Comparison of ENCODE assay signal across 1 cellular context in genomic region chr19:15467734-15468214, GRCh38.
A peak's percentile ranks its signal among the peaks of the same experiment; 100 is the strongest.
TF ChIP-seq lines count a peak whose summit lies in the region.

No MANE protein-coding gene starts in this region.

TF ChIP-seq in IMR-90, 13 proteins besides CTCF, POLR2A, EP300 and RAD21:
- TF ChIP-seq USF2 (IDR thresholded peaks at IDR 0.05; ENCODE audit: low read depth, low read length) = no peak
- TF ChIP-seq RFX5 (IDR thresholded peaks at IDR 0.05; ENCODE audit: low read depth, low read length) = no peak
- peak; percentile 36; the same call in 1 of the 2 replicates for TF ChIP-seq CEBPB (IDR thresholded peaks at IDR 0.05; ENCODE audit: low read depth, low read length)
